In genomic region chr20:35172434-35172806, GRCh38 we compare ENCODE assay signal across 8 cellular contexts. TPM values are rescaled to one million over a fixed set of nuclear protein-coding genes. Genes with fewer than 3 reads are reported as not detected.
DNase-seq lines count a peak whose midpoint lies in the region; ATAC-seq, FAIRE-seq and TF ChIP-seq lines count a peak whose summit lies in the region.

No MANE protein-coding gene starts in this region.

- H3K27ac ChIP-seq in ascending aorta, result peak overlapping the region; percentile 73 to 76
- peak overlapping the region; percentile 67 to 68 for H3K27ac ChIP-seq in kidney (ENCODE audit: low read depth in 2 of 2, low read length in 2 of 2)
- peak overlapping the region; percentile 82 for H3K27ac ChIP-seq in subcutaneous abdominal adipose tissue (ENCODE audit: low read depth, low read length)

- peak overlapping the region; percentile 62 for H3K4me3 Mint-ChIP-seq in T-helper 1 cell treated with Interleukin-12 subunit alpha and Interleukin-12 subunit beta and Interleukin-4 antibody, amounts not matched to agents 30 μg/mL and 1 μg/mL, for 36 hours

- no peak for ATAC-seq in GM21529 (IDR thresholded peaks at IDR 0.05; ENCODE audit: unreplicated experiment)

- H3K27ac Mint-ChIP-seq in T-helper 1 cell treated with Interleukin-12 subunit alpha and Interleukin-12 subunit beta and Interleukin-4 antibody, amounts not matched to agents 30 μg/mL and 1 μg/mL, for 36 hours, result no peak overlapping the region

- FAIRE-seq in kidney (lab: Jason Lieb, UNC), result no peak

- intact Hi-C loops in ascending aorta (cut with DNase I) (no loop called here), kidney (cut with DNase I) (no loop called here)

- H3K4me3 ChIP-seq in ascending aorta (peak overlapping the region; percentile 55 to 64), kidney (ENCODE audit: low read length in 2 of 2) (peak overlapping the region; percentile 62 to 70), subcutaneous abdominal adipose tissue (ENCODE audit: low read depth in 1 of 5, low read length in 5 of 5) (peak overlapping the region; percentile 36 to 79 (median 63))

- no peak for DNase-seq in T-helper 1 cell
- DNase-seq in ascending aorta (ENCODE audit: low spot score in 2 of 2), result no peak
- DNase-seq in kidney, result no peak
- no peak for DNase-seq in DMS 273 treated with DMSO at 0.1 percent for 48 hours (lab: John Stamatoyannopoulos, UW)
- DNase-seq in UCSD-AML1 (lab: John Stamatoyannopoulos, UW; ENCODE audit: unreplicated experiment), result no peak

- H3K27me3 Mint-ChIP-seq in T-helper 1 cell treated with Interleukin-12 subunit alpha and Interleukin-12 subunit beta and Interleukin-4 antibody, amounts not matched to agents 30 μg/mL and 1 μg/mL, for 36 hours (ENCODE audit: low read depth), result no peaks in the 10 kb centered on the region

- peaks cover 0 to 11% of the 10 kb centered on the region in 2 donors for H3K4me1 ChIP-seq in ascending aorta
- H3K4me1 ChIP-seq in kidney (ENCODE audit: control insufficient read depth in 1 of 2, insufficient read depth in 1 of 2, low read depth in 1 of 2, low read length in 2 of 2), result peaks cover 7 to 11% of the 10 kb centered on the region in 2 donors
- H3K4me1 ChIP-seq in subcutaneous abdominal adipose tissue (ENCODE audit: control insufficient read depth in 5 of 5, insufficient read depth in 5 of 5, low read length in 5 of 5), result peaks cover 3 to 38% (median 30%) of the 10 kb centered on the region in 5 donors

- H3K9me3 Mint-ChIP-seq in T-helper 1 cell treated with Interleukin-12 subunit alpha and Interleukin-12 subunit beta and Interleukin-4 antibody, amounts not matched to agents 30 μg/mL and 1 μg/mL, for 36 hours, result no peaks in the 10 kb centered on the region

- H3K9me3 ChIP-seq in ascending aorta (no peaks in the 10 kb centered on the region), kidney (ENCODE audit: control insufficient read depth in 1 of 2, low read length in 2 of 2) (no peaks in the 10 kb centered on the region), subcutaneous abdominal adipose tissue (ENCODE audit: control insufficient read depth in 5 of 5, low read length in 5 of 5) (no peaks in the 10 kb centered on the region)

- H3K27me3 ChIP-seq in ascending aorta (no peaks in the 10 kb centered on the region), subcutaneous abdominal adipose tissue (ENCODE audit: control insufficient read depth in 5 of 5, insufficient read depth in 4 of 5, low read length in 5 of 5) (no peaks in the 10 kb centered on the region)

- peaks cover 12% of the 10 kb centered on the region for H3K4me1 Mint-ChIP-seq in T-helper 1 cell treated with Interleukin-12 subunit alpha and Interleukin-12 subunit beta and Interleukin-4 antibody, amounts not matched to agents 30 μg/mL and 1 μg/mL, for 36 hours (ENCODE audit: low read depth)

- H3K36me3 ChIP-seq in ascending aorta (peaks cover 3 to 13% of the 10 kb centered on the region in 2 donors), kidney (ENCODE audit: control insufficient read depth in 1 of 2, insufficient read depth in 2 of 2, low read length in 2 of 2) (no peaks in the 10 kb centered on the region), subcutaneous abdominal adipose tissue (ENCODE audit: control insufficient read depth in 5 of 5, insufficient read depth in 5 of 5, low read length in 5 of 5) (peaks cover 0 to 13% (median 9%) of the 10 kb centered on the region in 5 donors)

- peak overlapping the region; percentile 39 to 80 for H3K9ac ChIP-seq in kidney (ENCODE audit: low read length in 2 of 2)
- H3K9ac ChIP-seq in subcutaneous abdominal adipose tissue (ENCODE audit: low read length in 5 of 5), result peak overlapping the region; percentile 14 to 66 (median 57)

- no peaks in the 10 kb centered on the region for H3K36me3 Mint-ChIP-seq in T-helper 1 cell treated with Interleukin-12 subunit alpha and Interleukin-12 subunit beta and Interleukin-4 antibody, amounts not matched to agents 30 μg/mL and 1 μg/mL, for 36 hours (ENCODE audit: low read depth)

- no peak for TF ChIP-seq CTCF in ascending aorta (IDR thresholded peaks at IDR 0.05)
- TF ChIP-seq CTCF in kidney (IDR thresholded peaks at IDR 0.05; ENCODE audit: borderline replicate concordance, extremely low read depth, insufficient read depth), result no peak

RNA-seq across cellular contexts. Expression of gene PROCR, which starts 0.5 kb away (rescaled TPM):
- total RNA-seq in ascending aorta (241 TPM), kidney (24.5 TPM)
- polyA plus RNA-seq in kidney (ENCODE audit: insufficient read depth, low read depth, low replicate concordance), result 20.7 TPM

RNA-seq across cellular contexts. Expression of gene EDEM2, which starts 25.3 kb away (rescaled TPM):
- total RNA-seq in ascending aorta (20.3 TPM), kidney (30.0 TPM)
- 27.1 TPM for polyA plus RNA-seq in kidney (ENCODE audit: insufficient read depth, low read depth, low replicate concordance)

RNA-seq across cellular contexts. Expression of gene MMP24, which starts 54.1 kb away (rescaled TPM):
- total RNA-seq in ascending aorta, result not detected
- total RNA-seq in kidney, result 12.4 TPM
- 10.7 TPM for polyA plus RNA-seq in kidney (ENCODE audit: insufficient read depth, low read depth, low replicate concordance)

Comparison
In these comparisons a context has a peak if more than half of its experiments do, and no peak if none do; other contexts are left out.
1. RNA of gene MMP24, which starts 54.1 kb away (total RNA-seq): 12.4 TPM in kidney (single experiment); not detected in ascending aorta (single experiment); every median in the first group is over 10 times any median in the second.
2. Peak in every context shown above with its lines, with median percentiles within 50 percentile points of each other: H3K27ac ChIP-seq and H3K4me3 ChIP-seq.